3 cellular contexts compared by ENCODE assay signal in the genomic region with DNA sequence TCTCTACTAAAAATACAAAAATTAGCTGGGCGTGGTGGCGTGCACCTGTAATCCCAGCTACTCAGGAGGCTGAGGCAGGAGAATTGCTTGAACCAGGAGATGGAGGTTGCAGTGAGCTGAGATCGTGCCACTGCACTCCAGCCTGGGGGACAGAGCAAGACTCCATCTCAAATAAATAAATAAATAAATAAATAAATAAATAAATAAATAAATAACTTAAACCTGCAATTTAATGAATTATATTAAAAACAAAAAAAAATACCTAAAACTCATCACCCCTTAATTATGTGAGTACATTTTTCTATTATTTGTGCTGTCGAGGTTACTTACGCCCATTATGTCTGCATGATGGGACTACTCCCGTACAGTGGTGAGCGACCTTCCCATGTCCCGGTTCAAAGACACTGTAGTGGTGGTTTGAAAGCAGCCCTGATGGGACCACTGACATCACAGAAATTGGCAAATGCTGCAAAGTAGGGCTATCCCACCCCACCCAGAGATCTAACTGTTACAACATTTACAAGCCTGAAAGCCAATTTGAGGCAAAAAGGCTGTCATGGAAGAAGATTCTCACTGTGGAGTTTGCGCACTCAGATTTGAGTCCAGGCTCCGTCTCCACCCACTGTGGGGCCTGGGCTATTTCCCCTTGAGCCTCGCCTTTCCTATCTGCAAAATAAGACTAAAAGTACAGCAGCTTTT. TPM values are rescaled to one million over a fixed set of nuclear protein-coding genes. Genes with fewer than 3 reads are reported as not detected.
"Had no signal": no experiment of that assay in that cellular context is flagged by ENCODE, and none has a peak within 500 bp of the region (broad histone marks: within the 10 kb centered on the region; RNA-seq: fewer than 3 reads in every experiment).

No MANE protein-coding gene starts in this region.

RNA-seq across cellular contexts. Expression of a gene that starts 29.0 kb away (rescaled TPM):
- total RNA-seq: IMR-90 had no signal
- polyA plus RNA-seq: GM23248, IMR-90, K562 had no signal
